ENCODE assay signal across 20 cellular contexts in genomic region chr11:119697882-119698281, GRCh38.
"Had no signal": no experiment of that assay in that cellular context is flagged by ENCODE, and none has a peak within 500 bp of the region (broad histone marks: within the 10 kb centered on the region; RNA-seq: fewer than 3 reads in every experiment).

No MANE protein-coding gene starts in this region.

- H3K79me2 ChIP-seq: parathyroid adenoma had no signal

- H3K4me3 Mint-ChIP-seq: activated CD4-positive, alpha-beta T cell treated with anti-CD3 and anti-CD28 coated beads, Interleukin-2, amount 10 ng/mL, durations not matched to agents 24 days and 14 days; activated naive CD8-positive, alpha-beta T cell treated with anti-CD3 and anti-CD28 coated beads, Interleukin-2, amount 10 ng/mL, durations not matched to agents 7 days and 5 days; brain; dendritic cell treated with granulocyte-macrophage colony-stimulating factor and Interleukin-4, amounts not matched to agents 40 ng/mL and 50 ng/mL, for 4 days; memory B cell; naive thymus-derived CD8-positive, alpha-beta T cell; stimulated activated naive B cell treated with anti-CD40 and anti-IgM and Interleukin-4, amounts not matched to agents 10 μg/mL and 1 μg/mL and 100 μg/mL, for 72 hours; T-helper 1 cell treated with Interleukin-12 subunit alpha and Interleukin-12 subunit beta and Interleukin-4 antibody, amounts not matched to agents 30 μg/mL and 1 μg/mL, for 36 hours; WTC11 had no signal

- H3K27ac Mint-ChIP-seq: activated CD4-positive, alpha-beta T cell treated with anti-CD3 and anti-CD28 coated beads, Interleukin-2, amount 10 ng/mL, durations not matched to agents 24 days and 14 days; activated naive CD8-positive, alpha-beta T cell treated with anti-CD3 and anti-CD28 coated beads, Interleukin-2, amount 10 ng/mL, durations not matched to agents 7 days and 5 days; dendritic cell treated with granulocyte-macrophage colony-stimulating factor and Interleukin-4, amounts not matched to agents 40 ng/mL and 50 ng/mL, for 4 days; memory B cell; stimulated activated naive B cell treated with anti-CD40 and anti-IgM and Interleukin-4, amounts not matched to agents 10 μg/mL and 1 μg/mL and 100 μg/mL, for 72 hours; T-helper 1 cell treated with Interleukin-12 subunit alpha and Interleukin-12 subunit beta and Interleukin-4 antibody, amounts not matched to agents 30 μg/mL and 1 μg/mL, for 36 hours; WTC11 had no signal

- H3K36me3 Mint-ChIP-seq: activated naive CD8-positive, alpha-beta T cell treated with anti-CD3 and anti-CD28 coated beads, Interleukin-2, amount 10 ng/mL, durations not matched to agents 7 days and 5 days; brain; memory B cell; naive thymus-derived CD8-positive, alpha-beta T cell; stimulated activated naive B cell treated with anti-CD40 and anti-IgM and Interleukin-4, amounts not matched to agents 10 μg/mL and 1 μg/mL and 100 μg/mL, for 72 hours; WTC11 had no signal

- H3K27me3 Mint-ChIP-seq: activated CD4-positive, alpha-beta T cell treated with anti-CD3 and anti-CD28 coated beads, Interleukin-2, amount 10 ng/mL, durations not matched to agents 24 days and 14 days; dendritic cell treated with granulocyte-macrophage colony-stimulating factor and Interleukin-4, amounts not matched to agents 40 ng/mL and 50 ng/mL, for 4 days; naive thymus-derived CD8-positive, alpha-beta T cell; stimulated activated naive B cell treated with anti-CD40 and anti-IgM and Interleukin-4, amounts not matched to agents 10 μg/mL and 1 μg/mL and 100 μg/mL, for 72 hours had no signal

- H3K27ac ChIP-seq: gastroesophageal sphincter, left lung, parathyroid adenoma, tibial artery had no signal

- H3K27me3 ChIP-seq: gastroesophageal sphincter, left lung, tibial artery had no signal

- H3K4me1 Mint-ChIP-seq: memory B cell had no signal

- ATAC-seq: gastroesophageal sphincter; left lung; naive thymus-derived CD8-positive, alpha-beta T cell; stimulated activated naive B cell treated with anti-CD40 and anti-IgM and Interleukin-4, amounts not matched to agents 10 μg/mL and 1 μg/mL and 100 μg/mL, for 72 hours; WTC11 had no signal

- DNase-seq: activated CD4-positive, alpha-beta T cell treated with anti-CD3 and anti-CD28 coated beads, Interleukin-2, amount 10 ng/mL, durations not matched to agents 24 days and 14 days; activated CD8-positive, alpha-beta memory T cell treated with anti-CD3 and anti-CD28 coated beads for 24 hours; activated gamma-delta T cell treated with Interleukin-2 at 50 U/mL for 16 hours; activated naive CD8-positive, alpha-beta T cell treated with anti-CD3 and anti-CD28 coated beads, Interleukin-2, amount 10 ng/mL, durations not matched to agents 7 days and 5 days; cerebellar nuclear complex; effector memory CD4-positive, alpha-beta T cell; islet precursor cell; left lung; naive thymus-derived CD8-positive, alpha-beta T cell; retina; stimulated activated CD4-positive, alpha-beta T cell treated with anti-CD3 and anti-CD28 coated beads, Interleukin-2, amount 100 ng/mL, for 48 hours; stimulated activated naive B cell treated with anti-CD40 and anti-IgM and Interleukin-4, amounts not matched to agents 10 μg/mL and 1 μg/mL and 100 μg/mL, for 72 hours; tibial artery had no signal

- H3K9ac ChIP-seq: parathyroid adenoma had no signal

- H3K4me1 ChIP-seq: parathyroid adenoma had no signal

- H2AFZ ChIP-seq: parathyroid adenoma had no signal

- H3K9me3 ChIP-seq: gastroesophageal sphincter, left lung, tibial artery had no signal

- H3K9me3 Mint-ChIP-seq: activated CD4-positive, alpha-beta T cell treated with anti-CD3 and anti-CD28 coated beads, Interleukin-2, amount 10 ng/mL, durations not matched to agents 24 days and 14 days; activated naive CD8-positive, alpha-beta T cell treated with anti-CD3 and anti-CD28 coated beads, Interleukin-2, amount 10 ng/mL, durations not matched to agents 7 days and 5 days; brain; dendritic cell treated with granulocyte-macrophage colony-stimulating factor and Interleukin-4, amounts not matched to agents 40 ng/mL and 50 ng/mL, for 4 days; memory B cell; naive thymus-derived CD8-positive, alpha-beta T cell; stimulated activated naive B cell treated with anti-CD40 and anti-IgM and Interleukin-4, amounts not matched to agents 10 μg/mL and 1 μg/mL and 100 μg/mL, for 72 hours; T-helper 1 cell treated with Interleukin-12 subunit alpha and Interleukin-12 subunit beta and Interleukin-4 antibody, amounts not matched to agents 30 μg/mL and 1 μg/mL, for 36 hours; WTC11 had no signal
